9 cellular contexts compared by ENCODE assay signal in the genomic region with DNA sequence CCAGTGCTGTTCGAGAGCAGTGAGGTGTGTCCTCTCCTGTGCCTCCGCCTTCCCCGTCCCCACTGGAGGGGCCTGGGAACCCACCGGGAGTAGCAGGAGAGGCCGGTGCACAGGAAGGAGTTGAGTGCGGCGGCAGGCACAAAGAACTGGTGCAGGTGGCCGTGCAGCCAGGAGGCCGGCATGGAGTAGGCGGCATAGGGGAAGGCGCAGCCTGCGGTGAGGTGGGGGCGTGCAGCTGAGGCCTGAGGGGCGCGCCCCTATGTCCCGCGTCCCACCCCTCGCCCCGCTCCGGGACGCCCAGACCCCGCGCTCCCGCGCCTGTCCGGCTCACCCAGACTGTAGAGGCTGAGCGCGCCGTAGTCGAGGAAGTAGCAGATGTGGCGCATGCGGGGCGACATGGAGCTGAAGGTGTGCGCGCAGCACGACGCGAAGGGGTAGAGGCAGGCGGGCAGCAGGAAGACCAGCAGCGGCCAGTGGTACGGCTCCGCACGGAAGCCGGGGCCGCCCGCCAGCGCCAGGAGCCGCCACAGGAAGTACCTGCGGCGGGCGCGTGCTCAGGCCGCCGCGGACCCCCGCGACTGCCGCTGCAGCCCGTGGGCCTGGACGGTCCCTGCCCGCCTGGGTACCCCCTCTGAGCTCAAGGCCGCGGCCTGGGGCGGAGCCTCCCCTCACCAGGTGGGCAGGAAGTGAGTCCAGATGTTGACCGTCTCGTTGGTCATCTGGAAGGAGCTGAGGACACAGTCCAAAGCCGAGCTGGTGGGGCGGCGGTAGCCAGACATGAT. TPM values are rescaled to one million over a fixed set of nuclear protein-coding genes. Genes with fewer than 3 reads are reported as not detected.
DNase-seq lines count a peak whose midpoint lies in the region; ATAC-seq and TF ChIP-seq lines count a peak whose summit lies in the region.
"Had no signal": no experiment of that assay in that cellular context is flagged by ENCODE, and none has a peak within 500 bp of the region (broad histone marks: within the 10 kb centered on the region; RNA-seq: fewer than 3 reads in every experiment).

No MANE protein-coding gene starts in this region.

- peaks cover 17% of the 10 kb centered on the region for H3K36me3 ChIP-seq in suprapubic skin

- ATAC-seq in HG03439 (IDR thresholded peaks at IDR 0.05; ENCODE audit: unreplicated experiment) (no peak), GM21515 (IDR thresholded peaks at IDR 0.05; ENCODE audit: unreplicated experiment) (no peak), HG03342 (IDR thresholded peaks at IDR 0.05; ENCODE audit: unreplicated experiment) (no peak)

- H3K9me3 ChIP-seq in iPS-18c (ENCODE audit: control insufficient read depth, insufficient read depth, low read length) (no peaks in the 10 kb centered on the region), suprapubic skin (no peaks in the 10 kb centered on the region)

- TF ChIP-seq POLR2A in suprapubic skin (IDR thresholded peaks at IDR 0.05) = no peak

- H3K4me1 ChIP-seq in suprapubic skin = peaks cover 75% of the 10 kb centered on the region

- no peak for TF ChIP-seq CTCF in suprapubic skin (IDR thresholded peaks at IDR 0.05)

- peak; percentile 22 for DNase-seq in EL
- peak; percentile 38 for DNase-seq in NCI-H1092 (lab: John Stamatoyannopoulos, UW)
- peak; percentile 26 for DNase-seq in activated effector memory CD4-positive, alpha-beta T cell treated with Interleukin-2 at 50 U/mL for 16 hours
- DNase-seq in suprapubic skin (ENCODE audit: low spot score in 2 of 2) = peak in 1 of 2 donors; percentile 68

- peaks cover 6% of the 10 kb centered on the region for H3K27me3 ChIP-seq in suprapubic skin

- H3K4me3 ChIP-seq in iPS-18c (ENCODE audit: insufficient read depth, low read depth, low read length) (peak overlapping the region; percentile 31), suprapubic skin (peak overlapping the region; percentile 38)
- H3K4me3 ChIP-seq: lung had no signal

- 33% methylated on average over 14 of the region's 69 CpGs for WGBS in suprapubic skin

- no peak for TF ChIP-seq EP300 in suprapubic skin (IDR thresholded peaks at IDR 0.05)

- H3K27ac ChIP-seq in suprapubic skin = no peak overlapping the region

RNA-seq across cellular contexts. Expression of a gene that starts 2.2 kb away (rescaled TPM):
- 10 to 100 TPM in 1 of 4 donors, 1 to 10 TPM in 3; 4.5 to 18.5 (median 7.2) TPM for total RNA-seq in suprapubic skin

RNA-seq across cellular contexts. Expression of a gene that starts 3.7 kb away (rescaled TPM):
- total RNA-seq in suprapubic skin = 1 to 10 TPM in 2 of 4 donors, not detected in 2; 1.2 to 4.4 TPM

RNA-seq across cellular contexts. Expression of a gene that starts 32.8 kb away (rescaled TPM):
- total RNA-seq in suprapubic skin = 10 to 100 TPM; 42.7 to 74.3 (median 70.1) TPM

RNA-seq across cellular contexts. Expression of a gene that starts 37.0 kb away (rescaled TPM):
- 100 to 1,000 TPM in 1 of 4 donors, 10 to 100 TPM in 3; 68.0 to 170 (median 76.6) TPM for total RNA-seq in suprapubic skin

RNA-seq across cellular contexts. Expression of a gene that starts 38.5 kb away (rescaled TPM):
- total RNA-seq in suprapubic skin = 100 to 1,000 TPM in 2 of 4 donors, 10 to 100 TPM in 2; 81.0 to 120 (median 97.5) TPM
